In the genomic region with DNA sequence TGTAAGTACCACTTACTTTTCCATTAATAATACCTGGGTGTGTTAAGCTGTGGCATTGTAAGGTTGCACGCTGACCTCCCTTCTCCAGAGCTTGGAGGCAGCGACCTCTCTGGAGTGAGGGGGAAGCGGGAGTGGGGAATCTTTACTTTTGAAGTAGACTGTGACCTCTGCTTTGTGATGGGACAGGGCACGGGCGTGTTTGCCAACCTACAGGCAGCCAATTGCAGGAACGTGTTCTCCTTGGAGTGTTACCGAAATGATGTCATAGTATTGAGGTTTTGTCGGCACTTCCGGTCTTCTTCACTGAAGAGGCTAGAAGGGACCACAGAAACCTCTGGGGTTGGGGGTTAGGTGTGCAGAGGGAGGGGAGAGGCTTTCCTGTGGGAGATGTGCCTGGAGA, we compare ENCODE assay signal across 8 cellular contexts. TPM values are rescaled to one million over a fixed set of nuclear protein-coding genes. Genes with fewer than 3 reads are reported as not detected.
A peak's percentile ranks its signal among the peaks of the same experiment; 100 is the strongest.
DNase-seq lines count a peak whose midpoint lies in the region; ATAC-seq and TF ChIP-seq lines count a peak whose summit lies in the region.

No MANE protein-coding gene starts in this region.

- intact Hi-C loops in body of pancreas (cut with DNase I) (no loop called here), left colon (cut with DNase I, micrococcal nuclease) (no loop called here), tibial artery (cut with DNase I; ENCODE audit: low total_unique reads) (loop anchor here (5.0 kb wide), 1 partner anchor 255 kb away; no protein-coding TSS in a partner anchor)

- in situ Hi-C loops in ACHN (cut with HindIII; ENCODE audit: low pct_ligation_motif_present, low pct_unique_long_range_greater_than_20kb, low sequenced_read_pairs) = no loop called here
- in situ Hi-C loops in GM13976 (cut with MboI; ENCODE audit: low sequenced_read_pairs, unreplicated experiment) = no loop called here

- DNase-seq in ACHN (peak; percentile 34), body of pancreas (peak in 3 of 4 donors; percentile 20 to 23 (median 21)), left colon (peak; percentile 11 to 34), tibial artery (no peak), GM13976 (ENCODE audit: low spot score) (no peak), AG08395 (ENCODE audit: low spot score) (no peak)

- H3K4me3 ChIP-seq in HUES6 (ENCODE audit: low read depth, low read length) = peak overlapping the region; percentile 99
- H3K4me3 ChIP-seq in body of pancreas = no peak overlapping the region
- H3K4me3 ChIP-seq in tibial artery = peak overlapping the region; percentile 72 to 89

- TF ChIP-seq POLR2A in body of pancreas (IDR thresholded peaks at IDR 0.05) = no peak

- peaks cover 14% of the 10 kb centered on the region for H3K27me3 ChIP-seq in HUES6 (ENCODE audit: control insufficient read depth, insufficient read depth, low read length)
- H3K27me3 ChIP-seq in body of pancreas = no peaks in the 10 kb centered on the region
- no peaks in the 10 kb centered on the region for H3K27me3 ChIP-seq in tibial artery

- H3K9ac ChIP-seq in HUES6 (ENCODE audit: low read length) = peak overlapping the region; percentile 79

- H3K4me1 ChIP-seq in HUES6 (ENCODE audit: control insufficient read depth, insufficient read depth, low read length) (peaks cover 8% of the 10 kb centered on the region; the same call in 1 of the 2 replicates), body of pancreas (peaks cover 16% of the 10 kb centered on the region), tibial artery (peaks cover 0 to 39% (median 11%) of the 10 kb centered on the region in 4 donors)

- WGBS in body of pancreas, 2 donors = 10 to 20% methylated on average over 7 to 9 of the region's 9 CpGs

- peaks cover 3% of the 10 kb centered on the region; the same call in 1 of the 2 replicates for H3K9me3 ChIP-seq in HUES6 (ENCODE audit: control insufficient read depth, insufficient read depth, low read depth, low read length)
- H3K9me3 ChIP-seq in body of pancreas = no peaks in the 10 kb centered on the region
- no peaks in the 10 kb centered on the region for H3K9me3 ChIP-seq in tibial artery

- H3K27ac ChIP-seq in HUES6 (ENCODE audit: low read depth, low read length) (no peak overlapping the region), body of pancreas (no peak overlapping the region), tibial artery (peak overlapping the region; percentile 79)

- ATAC-seq in body of pancreas = no peak
- peak; percentile 23 for ATAC-seq in left colon
- ATAC-seq in GM21528 (IDR thresholded peaks at IDR 0.05; ENCODE audit: low FRiP score, unreplicated experiment) = no peak

- TF ChIP-seq CTCF in body of pancreas (IDR thresholded peaks at IDR 0.05) (peak in 1 of 7 experiments; percentile 3), tibial artery (IDR thresholded peaks at IDR 0.05) (no peak), GM13976 (IDR thresholded peaks at IDR 0.05; ENCODE audit: borderline replicate concordance, control extremely low read depth, extremely low read depth, insufficient read depth, missing control alignments) (no peak)

- H3K36me3 ChIP-seq in HUES6 (ENCODE audit: control insufficient read depth, insufficient read depth, low read length) = no peaks in the 10 kb centered on the region
- no peaks in the 10 kb centered on the region for H3K36me3 ChIP-seq in body of pancreas (replicated peaks in 1 of 2; ENCODE audit: insufficient read depth in 1 of 2, low read depth in 2 of 2)
- H3K36me3 ChIP-seq in tibial artery = no peaks in the 10 kb centered on the region

RNA-seq across cellular contexts. Expression of gene TLN2, which starts 2.1 kb away (rescaled TPM):
- 10 to 100 TPM in 1 of 2 donors, 1 to 10 TPM in 1; 9.9 to 36.6 TPM for total RNA-seq in body of pancreas
- 10 to 100 TPM; 38.5 to 67.9 TPM for total RNA-seq in left colon

Comparison
In these comparisons a context has a peak if more than half of its experiments do, and no peak if none do; other contexts are left out.
1. DNase-seq: peak in ACHN (single experiment), body of pancreas (3 of 4) and left colon (2 of 2); none in tibial artery (0 of 2), GM13976 (single experiment) and AG08395 (single experiment).
2. H3K27ac ChIP-seq: peak in tibial artery (2 of 2); none in HUES6 (single experiment) and body of pancreas (0 of 4).
3. H3K4me3 ChIP-seq: peak in HUES6 (single experiment) and tibial artery (2 of 2); none in body of pancreas (0 of 2).